13 cellular contexts compared by ENCODE assay signal in genomic region chr7:131196808-131197207, GRCh38.
A peak's percentile ranks its signal among the peaks of the same experiment; 100 is the strongest.
DNase-seq lines count a peak whose midpoint lies in the region; ATAC-seq, FAIRE-seq and TF ChIP-seq lines count a peak whose summit lies in the region.
"Had no signal": no experiment of that assay in that cellular context is flagged by ENCODE, and none has a peak within 500 bp of the region (broad histone marks: within the 10 kb centered on the region; RNA-seq: fewer than 3 reads in every experiment).

No MANE protein-coding gene starts in this region.

- POLR2A ChIA-PET in H1 (lab: Charles Lee; ENCODE audit: partially characterized antibody): interaction anchor here (1.7 kb wide), 1 partner anchor 14 kb away, joined by 5 read pairs; no protein-coding TSS in a partner anchor

- H3K56ac ChIP-seq in H1 (replicated peaks; ENCODE audit: insufficient read length, low read depth, low read length): no peak overlapping the region

- no peak overlapping the region for H4K91ac ChIP-seq in H1 (replicated peaks; ENCODE audit: insufficient read length, low read length)

- H3K23ac ChIP-seq in H1 (ENCODE audit: insufficient read length): no peak overlapping the region

- no peak overlapping the region for H2BK15ac ChIP-seq in H1 (ENCODE audit: low read length)

- no peaks in the 10 kb centered on the region for H4K20me1 ChIP-seq in H1 (replicated peaks in 1 of 2; ENCODE audit: control insufficient read depth in 1 of 2, insufficient read depth in 2 of 2, low read length in 2 of 2)

- H3K18ac ChIP-seq in H1 (ENCODE audit: extremely low read depth, low read length): no peak overlapping the region

- H2AK5ac ChIP-seq in H1 (ENCODE audit: low read depth, low read length): no peak overlapping the region

- H3K9me3 ChIP-seq in H1 (ENCODE audit: insufficient read depth in 2 of 2, low read depth in 1 of 2, low read length in 1 of 2): no peaks in the 10 kb centered on the region
- H3K9me3 ChIP-seq: Caco-2, vagina had no signal

- no peak for TF ChIP-seq EP300 in H1 (IDR thresholded peaks at IDR 0.05; ENCODE audit: borderline replicate concordance in 1 of 2, low read depth in 2 of 2, low read length in 2 of 2)

- H2BK12ac ChIP-seq in H1 (ENCODE audit: low read depth, low read length): no peak overlapping the region

- no peak for FAIRE-seq in H1 (lab: Jason Lieb, UNC)

- peak overlapping the region; percentile 21 for H2BK120ac ChIP-seq in H1 (replicated peaks; ENCODE audit: low read depth, low read length)

- H4K5ac ChIP-seq in H1 (ENCODE audit: insufficient read length, low read depth, low read length): no peak overlapping the region

- no peak for TF ChIP-seq CTCF in H1 (IDR thresholded peaks at IDR 0.05; ENCODE audit: control extremely low read depth in 1 of 3, insufficient read depth in 1 of 3, low read depth in 1 of 3, low read length in 3 of 3)

- TF ChIP-seq RAD21 in H1 (IDR thresholded peaks at IDR 0.05 in 1 of 2, conservative IDR thresholded peaks at IDR 0.05 in 1 of 2; ENCODE audit: low read depth in 2 of 2, low read length in 2 of 2): no peak

- no peak for ATAC-seq in GM18873 (IDR thresholded peaks at IDR 0.05; ENCODE audit: low FRiP score, unreplicated experiment)
- no peak for ATAC-seq in HG02981 (IDR thresholded peaks at IDR 0.05; ENCODE audit: unreplicated experiment)
- no peak for ATAC-seq in GM18520 (IDR thresholded peaks at IDR 0.05; ENCODE audit: unreplicated experiment)

- H3K27me3 ChIP-seq in H1 (replicated peaks in 1 of 4; ENCODE audit: control insufficient read depth in 3 of 4, extremely low read depth in 1 of 4, insufficient read depth in 3 of 4, low read length in 3 of 4): no peaks in the 10 kb centered on the region
- H3K27me3 ChIP-seq: vagina had no signal

- no peak for TF ChIP-seq POLR2A in H1 (IDR thresholded peaks at IDR 0.05; ENCODE audit: control extremely low read depth in 1 of 2, low read depth in 2 of 2, low read length in 2 of 2)

- DNase-seq in ELF-1 (ENCODE audit: low read depth, low spot score): peak; percentile 24
- peak; percentile 79 for DNase-seq in NCI-H2081 treated with DMSO at 0.1 percent for 48 hours (lab: John Stamatoyannopoulos, UW)
- DNase-seq in H1 (ENCODE audit: low read depth in 1 of 2, low spot score in 2 of 2): no peak
- peak; percentile 8 for DNase-seq in midbrain (lab: John Stamatoyannopoulos, UW)
- DNase-seq in DMS 273 treated with DMSO at 0.1 percent for 48 hours (lab: John Stamatoyannopoulos, UW): no peak
- DNase-seq: activated CD4-positive, alpha-beta T cell treated with anti-CD3 and anti-CD28 coated beads, Interleukin-2, amount 10 ng/mL, durations not matched to agents 7 days and 5 days; activated naive CD4-positive, alpha-beta T cell treated with Interleukin-2 at 50 U/mL for 16 hours had no signal

- no peak overlapping the region for H2BK5ac ChIP-seq in H1 (ENCODE audit: low read depth, low read length)

- no peaks in the 10 kb centered on the region for H3K23me2 ChIP-seq in H1 (ENCODE audit: low read depth, low read length)

- no peak overlapping the region for H2AFZ ChIP-seq in H1 (ENCODE audit: low read length)

- H3K27ac ChIP-seq in H1 (ENCODE audit: low read depth, low read length): no peak overlapping the region
- H3K27ac ChIP-seq: skin epidermis, vagina had no signal

- H3K4me1 ChIP-seq in H1 (replicated peaks in 1 of 4; ENCODE audit: control insufficient read depth in 3 of 4, insufficient read depth in 4 of 4, low read length in 3 of 4): peaks cover 0 to 3% (median 0%) of the 10 kb centered on the region in 4 experiments; a peak in 1 of 7 replicates
- H3K4me1 ChIP-seq: Caco-2, vagina had no signal

- CTCF ChIA-PET in H1 (lab: Charles Lee; ENCODE audit: partially characterized antibody): interaction anchor here (0.6 to 1.5 kb wide), 4 partner anchors 104 to 1515 kb away, joined by 3 to 6 read pairs (median 4); no protein-coding TSS in a partner anchor

- H3K14ac ChIP-seq in H1 (ENCODE audit: insufficient read length): no peak overlapping the region

- no peak overlapping the region for H3K4me2 ChIP-seq in H1 (ENCODE audit: insufficient read depth in 1 of 2, low read depth in 2 of 2, low read length in 2 of 2)

- H3K4ac ChIP-seq in H1 (replicated peaks; ENCODE audit: insufficient read length, low read depth, low read length): no peak overlapping the region

- H2BK20ac ChIP-seq in H1 (ENCODE audit: low read length): no peak overlapping the region

- no peaks in the 10 kb centered on the region for H3K79me2 ChIP-seq in H1 (ENCODE audit: control insufficient read depth in 1 of 2, insufficient read depth in 2 of 2, low read length in 2 of 2)

- H3K79me1 ChIP-seq in H1 (ENCODE audit: low read depth, low read length): no peaks in the 10 kb centered on the region

- no peak overlapping the region for H4K8ac ChIP-seq in H1 (ENCODE audit: extremely low read depth, insufficient read depth, low read length)

- no peaks in the 10 kb centered on the region for H3K36me3 ChIP-seq in H1 (ENCODE audit: control insufficient read depth in 2 of 4, insufficient read depth in 4 of 4, low read length in 3 of 4)
- H3K36me3 ChIP-seq: vagina had no signal

- 78% methylated on average over 4 of the region's 4 CpGs; no CpG with 5 or more reads in 1 of the 2 experiments for WGBS in H1 (ENCODE audit: extremely low coverage in 1 of 2, insufficient coverage in 1 of 2, insufficient read length in 1 of 2, insufficient replicate concordance in 2 of 2, low coverage in 1 of 2, low lambda C conversion rate in 2 of 2, missing lambda C conversion rate in 1 of 2), 2 experiments

- H3K4me3 ChIP-seq in H1 (ENCODE audit: extremely low read depth in 1 of 4, insufficient read depth in 2 of 4, low read depth in 3 of 4, low read length in 4 of 4): no peak overlapping the region
- H3K4me3 ChIP-seq: skin epidermis, vagina had no signal

- H3K9ac ChIP-seq in H1 (replicated peaks in 1 of 4; ENCODE audit: extremely low read depth in 1 of 4, low read depth in 3 of 4, low read length in 3 of 4): no peak overlapping the region

TF ChIP-seq in H1, 55 proteins besides CTCF, POLR2A, EP300 and RAD21:
- TF ChIP-seq SP4 (IDR thresholded peaks at IDR 0.05; ENCODE audit: low read length): no peak
- no peak for TF ChIP-seq YY1 (IDR thresholded peaks at IDR 0.05; ENCODE audit: low read depth, low read length)

Comparison
In these comparisons a context has a peak if more than half of its experiments do, and no peak if none do; other contexts are left out.
1. DNase-seq: peak in ELF-1 (single experiment), NCI-H2081 treated with DMSO at 0.1 percent for 48 hours (single experiment) and midbrain (single experiment); none in H1 (0 of 2) and DMS 273 treated with DMSO at 0.1 percent for 48 hours (single experiment).